In the genomic region with DNA sequence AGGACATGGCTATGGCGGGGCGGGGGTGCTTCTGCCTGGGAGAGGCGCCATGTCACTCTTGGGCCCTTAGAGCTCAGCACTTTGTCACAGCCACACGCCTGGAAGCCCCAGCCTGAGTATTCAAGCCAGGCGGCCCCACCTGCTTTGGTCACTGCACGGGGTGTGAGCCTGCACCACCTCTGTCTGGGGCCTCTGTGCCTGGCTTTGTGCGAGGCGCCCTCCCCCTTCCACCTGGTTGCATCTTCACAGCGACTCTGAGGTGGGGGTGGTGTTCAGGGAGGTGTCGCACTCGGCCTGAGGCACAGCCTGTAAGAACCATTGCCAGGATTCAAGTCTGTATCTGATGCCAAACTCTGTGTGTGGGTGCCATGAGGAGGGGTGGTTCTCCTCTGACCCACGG, we compare ENCODE assay signal across 29 cellular contexts.
"Had no signal": no experiment of that assay in that cellular context is flagged by ENCODE, and none has a peak within 500 bp of the region (broad histone marks: within the 10 kb centered on the region; RNA-seq: fewer than 3 reads in every experiment).

No MANE protein-coding gene starts in this region.

- ATAC-seq: activated T-cell treated with anti-CD3 and anti-CD28 coated beads, Interleukin-2, amount 50 U/mL, for 72 hours; body of pancreas; effector memory CD8-positive, alpha-beta T cell; foreskin keratinocyte; gastrocnemius medialis; WTC11 had no signal

- H3K9me3 ChIP-seq: adrenal gland, body of pancreas, esophagus muscularis mucosa, gastrocnemius medialis had no signal

- H3K4me3 ChIP-seq: adrenal gland, body of pancreas, esophagus muscularis mucosa, gastrocnemius medialis had no signal

- H3K27ac ChIP-seq: adrenal gland, body of pancreas, esophagus muscularis mucosa, foreskin keratinocyte, gastrocnemius medialis, VCaP had no signal

- H3K27me3 ChIP-seq: adrenal gland, body of pancreas, esophagus muscularis mucosa, foreskin keratinocyte, gastrocnemius medialis had no signal

- DNase-seq: activated CD4-positive, alpha-beta memory T cell treated with anti-CD3 and anti-CD28 coated beads, Interleukin-2, amount 10 ng/mL, durations not matched to agents 7 days and 5 days; activated CD4-positive, alpha-beta T cell treated with anti-CD3 and anti-CD28 coated beads for 1 hour; activated CD4-positive, alpha-beta T cell treated with anti-CD3 and anti-CD28 coated beads for 4 hours; activated CD4-positive, alpha-beta T cell treated with anti-CD3 and anti-CD28 coated beads, Interleukin-2, amount 10 ng/mL, durations not matched to agents 7 days and 5 days; activated CD4-positive, alpha-beta T cell treated with anti-CD3 and anti-CD28 coated beads, Interleukin-2, amount 50 U/mL, for 4 hours; activated CD8-positive, alpha-beta memory T cell treated with anti-CD3 and anti-CD28 coated beads, Interleukin-2, amount 50 U/mL, for 48 hours; activated gamma-delta T cell; activated naive CD4-positive, alpha-beta T cell treated with anti-CD3 and anti-CD28 coated beads, Interleukin-2, amount 50 U/mL, for 16 hours; activated naive CD4-positive, alpha-beta T cell treated with Interleukin-2 at 50 U/mL for 16 hours; activated T-cell treated with anti-CD3 and anti-CD28 coated beads for 4 hours; activated T-cell treated with anti-CD3 and anti-CD28 coated beads, Interleukin-2, amount 50 U/mL, for 24 hours; activated T-cell treated with anti-CD3 and anti-CD28 coated beads, Interleukin-2, amount 50 U/mL, for 72 hours; adrenal gland; amygdala; aorta; body of pancreas; caudate nucleus; cortex of kidney; dermis blood vessel endothelial cell; effector CD4-positive, alpha-beta T cell; effector memory CD8-positive, alpha-beta T cell; erythroblast; foreskin keratinocyte; gastrocnemius medialis; glutamatergic neuron; T-helper 2 cell had no signal

- H3K4me1 ChIP-seq: adrenal gland, body of pancreas, esophagus muscularis mucosa, foreskin keratinocyte, gastrocnemius medialis had no signal
